In genomic region chr6:21665101-21665435, GRCh38 we compare ENCODE assay signal across 1 cellular context.
TF ChIP-seq lines count a peak whose summit lies in the region.

No MANE protein-coding gene starts in this region.

TF ChIP-seq in H1, 55 proteins besides CTCF, POLR2A, EP300 and RAD21 (continued from another document):
- TF ChIP-seq ASH2L (IDR thresholded peaks at IDR 0.05; ENCODE audit: low read length), result no peak
- no peak for TF ChIP-seq EGR1 (IDR thresholded peaks at IDR 0.05; ENCODE audit: borderline replicate concordance, low read depth, low read length)
- no peak for TF ChIP-seq MAFK (IDR thresholded peaks at IDR 0.05; ENCODE audit: low read depth, low read length)
- TF ChIP-seq NANOG (IDR thresholded peaks at IDR 0.05; ENCODE audit: insufficient read depth, low read depth, low read length, poor library complexity, severe bottlenecking), result no peak
- no peak for TF ChIP-seq SP2 (IDR thresholded peaks at IDR 0.05; ENCODE audit: low read length)
- TF ChIP-seq YY1 (IDR thresholded peaks at IDR 0.05; ENCODE audit: low read depth, low read length), result no peak
- no peak for TF ChIP-seq SAP30 (IDR thresholded peaks at IDR 0.05; ENCODE audit: insufficient read depth, insufficient replicate concordance, low read length)
- no peak for TF ChIP-seq RBBP5 (IDR thresholded peaks at IDR 0.05; ENCODE audit: borderline replicate concordance, low read depth, low read length)
- TF ChIP-seq CREB1 (IDR thresholded peaks at IDR 0.05), result no peak
- no peak for TF ChIP-seq CEBPB (IDR thresholded peaks at IDR 0.05; ENCODE audit: low read depth, low read length)
- no peak for TF ChIP-seq BRCA1 (IDR thresholded peaks at IDR 0.05; ENCODE audit: low read depth, low read length)
- TF ChIP-seq BCL11A (IDR thresholded peaks at IDR 0.05; ENCODE audit: low read depth in 2 of 2, low read length in 2 of 2), result no peak
- TF ChIP-seq TAF1 (IDR thresholded peaks at IDR 0.05; ENCODE audit: low read depth, low read length), result no peak
- TF ChIP-seq, protein P1, sequence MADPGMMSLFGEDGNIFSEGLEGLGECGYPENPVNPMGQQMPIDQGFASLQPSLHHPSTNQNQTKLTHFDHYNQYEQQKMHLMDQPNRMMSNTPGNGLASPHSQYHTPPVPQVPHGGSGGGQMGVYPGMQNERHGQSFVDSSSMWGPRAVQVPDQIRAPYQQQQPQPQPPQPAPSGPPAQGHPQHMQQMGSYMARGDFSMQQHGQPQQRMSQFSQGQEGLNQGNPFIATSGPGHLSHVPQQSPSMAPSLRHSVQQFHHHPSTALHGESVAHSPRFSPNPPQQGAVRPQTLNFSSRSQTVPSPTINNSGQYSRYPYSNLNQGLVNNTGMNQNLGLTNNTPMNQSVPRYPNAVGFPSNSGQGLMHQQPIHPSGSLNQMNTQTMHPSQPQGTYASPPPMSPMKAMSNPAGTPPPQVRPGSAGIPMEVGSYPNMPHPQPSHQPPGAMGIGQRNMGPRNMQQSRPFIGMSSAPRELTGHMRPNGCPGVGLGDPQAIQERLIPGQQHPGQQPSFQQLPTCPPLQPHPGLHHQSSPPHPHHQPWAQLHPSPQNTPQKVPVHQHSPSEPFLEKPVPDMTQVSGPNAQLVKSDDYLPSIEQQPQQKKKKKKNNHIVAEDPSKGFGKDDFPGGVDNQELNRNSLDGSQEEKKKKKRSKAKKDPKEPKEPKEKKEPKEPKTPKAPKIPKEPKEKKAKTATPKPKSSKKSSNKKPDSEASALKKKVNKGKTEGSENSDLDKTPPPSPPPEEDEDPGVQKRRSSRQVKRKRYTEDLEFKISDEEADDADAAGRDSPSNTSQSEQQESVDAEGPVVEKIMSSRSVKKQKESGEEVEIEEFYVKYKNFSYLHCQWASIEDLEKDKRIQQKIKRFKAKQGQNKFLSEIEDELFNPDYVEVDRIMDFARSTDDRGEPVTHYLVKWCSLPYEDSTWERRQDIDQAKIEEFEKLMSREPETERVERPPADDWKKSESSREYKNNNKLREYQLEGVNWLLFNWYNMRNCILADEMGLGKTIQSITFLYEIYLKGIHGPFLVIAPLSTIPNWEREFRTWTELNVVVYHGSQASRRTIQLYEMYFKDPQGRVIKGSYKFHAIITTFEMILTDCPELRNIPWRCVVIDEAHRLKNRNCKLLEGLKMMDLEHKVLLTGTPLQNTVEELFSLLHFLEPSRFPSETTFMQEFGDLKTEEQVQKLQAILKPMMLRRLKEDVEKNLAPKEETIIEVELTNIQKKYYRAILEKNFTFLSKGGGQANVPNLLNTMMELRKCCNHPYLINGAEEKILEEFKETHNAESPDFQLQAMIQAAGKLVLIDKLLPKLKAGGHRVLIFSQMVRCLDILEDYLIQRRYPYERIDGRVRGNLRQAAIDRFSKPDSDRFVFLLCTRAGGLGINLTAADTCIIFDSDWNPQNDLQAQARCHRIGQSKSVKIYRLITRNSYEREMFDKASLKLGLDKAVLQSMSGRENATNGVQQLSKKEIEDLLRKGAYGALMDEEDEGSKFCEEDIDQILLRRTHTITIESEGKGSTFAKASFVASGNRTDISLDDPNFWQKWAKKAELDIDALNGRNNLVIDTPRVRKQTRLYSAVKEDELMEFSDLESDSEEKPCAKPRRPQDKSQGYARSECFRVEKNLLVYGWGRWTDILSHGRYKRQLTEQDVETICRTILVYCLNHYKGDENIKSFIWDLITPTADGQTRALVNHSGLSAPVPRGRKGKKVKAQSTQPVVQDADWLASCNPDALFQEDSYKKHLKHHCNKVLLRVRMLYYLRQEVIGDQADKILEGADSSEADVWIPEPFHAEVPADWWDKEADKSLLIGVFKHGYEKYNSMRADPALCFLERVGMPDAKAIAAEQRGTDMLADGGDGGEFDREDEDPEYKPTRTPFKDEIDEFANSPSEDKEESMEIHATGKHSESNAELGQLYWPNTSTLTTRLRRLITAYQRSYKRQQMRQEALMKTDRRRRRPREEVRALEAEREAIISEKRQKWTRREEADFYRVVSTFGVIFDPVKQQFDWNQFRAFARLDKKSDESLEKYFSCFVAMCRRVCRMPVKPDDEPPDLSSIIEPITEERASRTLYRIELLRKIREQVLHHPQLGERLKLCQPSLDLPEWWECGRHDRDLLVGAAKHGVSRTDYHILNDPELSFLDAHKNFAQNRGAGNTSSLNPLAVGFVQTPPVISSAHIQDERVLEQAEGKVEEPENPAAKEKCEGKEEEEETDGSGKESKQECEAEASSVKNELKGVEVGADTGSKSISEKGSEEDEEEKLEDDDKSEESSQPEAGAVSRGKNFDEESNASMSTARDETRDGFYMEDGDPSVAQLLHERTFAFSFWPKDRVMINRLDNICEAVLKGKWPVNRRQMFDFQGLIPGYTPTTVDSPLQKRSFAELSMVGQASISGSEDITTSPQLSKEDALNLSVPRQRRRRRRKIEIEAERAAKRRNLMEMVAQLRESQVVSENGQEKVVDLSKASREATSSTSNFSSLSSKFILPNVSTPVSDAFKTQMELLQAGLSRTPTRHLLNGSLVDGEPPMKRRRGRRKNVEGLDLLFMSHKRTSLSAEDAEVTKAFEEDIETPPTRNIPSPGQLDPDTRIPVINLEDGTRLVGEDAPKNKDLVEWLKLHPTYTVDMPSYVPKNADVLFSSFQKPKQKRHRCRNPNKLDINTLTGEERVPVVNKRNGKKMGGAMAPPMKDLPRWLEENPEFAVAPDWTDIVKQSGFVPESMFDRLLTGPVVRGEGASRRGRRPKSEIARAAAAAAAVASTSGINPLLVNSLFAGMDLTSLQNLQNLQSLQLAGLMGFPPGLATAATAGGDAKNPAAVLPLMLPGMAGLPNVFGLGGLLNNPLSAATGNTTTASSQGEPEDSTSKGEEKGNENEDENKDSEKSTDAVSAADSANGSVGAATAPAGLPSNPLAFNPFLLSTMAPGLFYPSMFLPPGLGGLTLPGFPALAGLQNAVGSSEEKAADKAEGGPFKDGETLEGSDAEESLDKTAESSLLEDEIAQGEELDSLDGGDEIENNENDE (IDR thresholded peaks at IDR 0.05; ENCODE audit: insufficient replicate concordance, low read length), result no peak
